Comparison of ENCODE assay signal across 8 cellular contexts in the genomic region with DNA sequence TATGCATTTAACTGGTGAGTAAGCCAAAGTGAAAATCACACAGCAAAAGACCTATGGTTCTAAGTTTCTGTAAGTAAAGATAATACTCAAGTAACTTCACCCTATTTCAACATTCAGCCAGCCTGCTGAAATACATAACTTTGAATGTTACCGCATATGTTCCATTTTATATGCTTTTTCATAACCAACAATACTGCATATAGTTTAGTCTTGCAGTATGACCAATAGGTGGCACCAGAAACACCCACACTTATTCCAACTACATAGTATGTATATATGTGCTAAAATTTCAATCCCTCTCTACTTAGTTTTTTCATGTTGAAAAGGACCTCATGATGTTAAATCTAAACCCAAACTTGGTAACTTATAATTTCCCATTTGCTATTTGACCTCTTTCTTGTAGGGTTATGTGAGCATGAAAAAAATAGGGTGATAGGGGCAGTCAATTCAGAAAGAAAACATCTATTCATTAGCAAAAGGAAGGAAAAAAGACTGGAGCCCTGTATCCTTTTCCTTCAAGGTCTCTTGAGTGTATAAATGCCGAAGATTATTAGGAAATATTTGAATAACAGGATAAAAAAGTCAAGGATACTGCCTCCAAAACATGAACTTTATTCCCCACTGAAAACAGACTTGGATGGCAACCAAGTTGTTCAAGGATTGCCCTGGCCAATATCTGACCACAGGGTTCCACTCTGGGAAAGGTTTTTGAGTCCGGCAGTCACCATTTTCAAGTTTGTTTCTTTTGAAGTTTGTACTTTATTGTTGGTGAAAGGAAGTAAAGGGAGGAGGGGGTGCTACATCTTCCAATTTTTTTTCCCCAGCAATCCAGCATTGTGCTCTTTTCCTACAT. TPM values are rescaled to one million over a fixed set of nuclear protein-coding genes. Genes with fewer than 3 reads are reported as not detected.
A peak's percentile ranks its signal among the peaks of the same experiment; 100 is the strongest.
DNase-seq lines count a peak whose midpoint lies in the region; ATAC-seq lines count a peak whose summit lies in the region.

No MANE protein-coding gene starts in this region.

- no peaks in the 10 kb centered on the region for H3K27me3 ChIP-seq in effector memory CD4-positive, alpha-beta T cell (replicated peaks; ENCODE audit: control insufficient read depth, insufficient read depth, low read length, poor library complexity, severe bottlenecking)

- H3K9me3 ChIP-seq in effector memory CD4-positive, alpha-beta T cell (ENCODE audit: control insufficient read depth, low read length): no peaks in the 10 kb centered on the region

- DNase-seq in CD1c-positive myeloid dendritic cell (ENCODE audit: extremely low spot score) (peak; percentile 37), KBM-7 (peak; percentile 49), inferior parietal cortex (ENCODE audit: extremely low spot score) (peak; percentile 26), GM19240 (ENCODE audit: insufficient read length, low spot score) (no peak), hypothalamus (lab: John Stamatoyannopoulos, UW) (no peak)
- no peak for DNase-seq in effector memory CD4-positive, alpha-beta T cell

- ATAC-seq in GM18519 (IDR thresholded peaks at IDR 0.05; ENCODE audit: low FRiP score, unreplicated experiment): peak; percentile 71
- ATAC-seq in activated T-helper 17 cell treated with anti-CD3 and anti-CD28 coated beads, Interleukin-2, amount 50 U/mL, for 72 hours (replicated peaks): peak; percentile 70

- no peak overlapping the region for H3K27ac ChIP-seq in effector memory CD4-positive, alpha-beta T cell (ENCODE audit: insufficient read depth, low read length, poor library complexity, severe bottlenecking)

- no peak overlapping the region for H3K4me3 ChIP-seq in effector memory CD4-positive, alpha-beta T cell (ENCODE audit: insufficient read depth, low read depth, low read length, poor library complexity, severe bottlenecking)

- H3K9me3 Mint-ChIP-seq in activated T-helper 17 cell treated with anti-CD3 and anti-CD28 coated beads, Interleukin-2, amount 50 U/mL, for 72 hours: no peaks in the 10 kb centered on the region

- no peak overlapping the region for H3K27ac Mint-ChIP-seq in activated T-helper 17 cell treated with anti-CD3 and anti-CD28 coated beads, Interleukin-2, amount 50 U/mL, for 72 hours

- no peaks in the 10 kb centered on the region for H3K36me3 Mint-ChIP-seq in activated T-helper 17 cell treated with anti-CD3 and anti-CD28 coated beads, Interleukin-2, amount 50 U/mL, for 72 hours (ENCODE audit: low read depth)

- H3K4me1 Mint-ChIP-seq in activated T-helper 17 cell treated with anti-CD3 and anti-CD28 coated beads, Interleukin-2, amount 50 U/mL, for 72 hours: no peaks in the 10 kb centered on the region

- H3K4me1 ChIP-seq in effector memory CD4-positive, alpha-beta T cell (ENCODE audit: control insufficient read depth, insufficient read depth, low read length, poor library complexity, severe bottlenecking): no peaks in the 10 kb centered on the region

- no peaks in the 10 kb centered on the region for H3K27me3 Mint-ChIP-seq in activated T-helper 17 cell treated with anti-CD3 and anti-CD28 coated beads, Interleukin-2, amount 50 U/mL, for 72 hours

- H3K36me3 ChIP-seq in effector memory CD4-positive, alpha-beta T cell (ENCODE audit: control insufficient read depth, insufficient read depth, low read length): no peaks in the 10 kb centered on the region

- H3K4me3 Mint-ChIP-seq in activated T-helper 17 cell treated with anti-CD3 and anti-CD28 coated beads, Interleukin-2, amount 50 U/mL, for 72 hours: no peak overlapping the region

- in situ Hi-C loops in KBM-7 (cut with MboI; ENCODE audit: low pct_unique_long_range_greater_than_20kb, low sequenced_read_pairs): no loop called here

RNA-seq across cellular contexts. Expression of a gene that starts 23.8 kb away (rescaled TPM):
- total RNA-seq in activated T-helper 17 cell treated with anti-CD3 and anti-CD28 coated beads, Interleukin-2, amount 50 U/mL, for 72 hours: under 1 TPM in 1 of 2 donors, not detected in 1; 0.09 TPM

RNA-seq across cellular contexts. Expression of a gene that starts 58.8 kb away (rescaled TPM):
- 10 to 100 TPM; 19.8 to 34.7 TPM for total RNA-seq in activated T-helper 17 cell treated with anti-CD3 and anti-CD28 coated beads, Interleukin-2, amount 50 U/mL, for 72 hours

Comparison
In these comparisons a context has a peak if more than half of its experiments do, and no peak if none do; other contexts are left out.
1. DNase-seq: peak in CD1c-positive myeloid dendritic cell (single experiment), KBM-7 (single experiment) and inferior parietal cortex (single experiment); none in GM19240 (single experiment), effector memory CD4-positive, alpha-beta T cell (0 of 3) and hypothalamus (0 of 51).